15 cellular contexts compared by ENCODE assay signal in the genomic region with DNA sequence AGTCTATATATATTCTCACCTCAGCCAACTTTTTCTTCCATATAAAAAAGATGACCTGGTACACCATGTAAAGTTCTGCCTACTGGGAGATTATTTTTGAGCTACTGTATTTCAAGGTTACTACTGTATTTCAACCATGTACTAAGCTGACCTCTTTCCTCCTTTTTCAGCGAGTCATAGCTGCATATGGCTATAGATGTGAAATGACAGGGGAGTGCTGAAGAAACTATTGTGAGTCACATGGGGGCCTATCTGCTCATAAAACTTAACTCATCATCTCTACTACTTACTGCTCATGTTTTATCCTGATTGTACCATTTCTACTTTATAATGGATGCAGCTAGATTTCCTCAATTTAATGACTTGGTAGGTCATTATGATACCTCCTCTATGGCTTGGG.
DNase-seq lines count a peak whose midpoint lies in the region; ATAC-seq and TF ChIP-seq lines count a peak whose summit lies in the region.
"Had no signal": no experiment of that assay in that cellular context is flagged by ENCODE, and none has a peak within 500 bp of the region (broad histone marks: within the 10 kb centered on the region; RNA-seq: fewer than 3 reads in every experiment).

No MANE protein-coding gene starts in this region.

- no peak overlapping the region for H3K4me2 ChIP-seq in GM23248 (ENCODE audit: unreplicated experiment)

- no peaks in the 10 kb centered on the region for H3K4me1 Mint-ChIP-seq in T-helper 17 cell
- H3K4me1 Mint-ChIP-seq in stimulated activated memory B cell treated with anti-CD40 and anti-IgM and Interleukin-4, amounts not matched to agents 10 μg/mL and 1 μg/mL and 100 μg/mL, for 72 hours = peaks cover 20% of the 10 kb centered on the region

- no peaks in the 10 kb centered on the region for H3K36me3 ChIP-seq in GM23248 (ENCODE audit: low read depth)

- no peaks in the 10 kb centered on the region for H3K9me2 ChIP-seq in GM23248 (ENCODE audit: insufficient read depth)

- H3K36me3 Mint-ChIP-seq in T-helper 17 cell (ENCODE audit: low read depth) = no peaks in the 10 kb centered on the region
- peaks cover 6% of the 10 kb centered on the region for H3K36me3 Mint-ChIP-seq in stimulated activated memory B cell treated with anti-CD40 and anti-IgM and Interleukin-4, amounts not matched to agents 10 μg/mL and 1 μg/mL and 100 μg/mL, for 72 hours

- no peak overlapping the region for H3K27ac Mint-ChIP-seq in T-helper 17 cell
- no peak overlapping the region for H3K27ac Mint-ChIP-seq in stimulated activated memory B cell treated with anti-CD40 and anti-IgM and Interleukin-4, amounts not matched to agents 10 μg/mL and 1 μg/mL and 100 μg/mL, for 72 hours

- H3F3A ChIP-seq in GM23248 (ENCODE audit: insufficient read depth) = peaks cover 11% of the 10 kb centered on the region; the same call in 1 of the 2 replicates

- ATAC-seq in HG02678 (IDR thresholded peaks at IDR 0.05; ENCODE audit: unreplicated experiment) (no peak), T-helper 17 cell (no peak)
- ATAC-seq in stimulated activated memory B cell treated with anti-CD40 and anti-IgM and Interleukin-4, amounts not matched to agents 10 μg/mL and 1 μg/mL and 100 μg/mL, for 72 hours = no peak

- H3K9me3 Mint-ChIP-seq in stimulated activated memory B cell treated with anti-CD40 and anti-IgM and Interleukin-4, amounts not matched to agents 10 μg/mL and 1 μg/mL and 100 μg/mL, for 72 hours = peaks cover 17% of the 10 kb centered on the region

- no peak overlapping the region for H3K27ac ChIP-seq in GM23248
- H3K27ac ChIP-seq: dorsolateral prefrontal cortex had no signal

- WGBS in GM23248 (ENCODE audit: low coverage in 1 of 2, low lambda C conversion rate in 2 of 2, missing lambda C conversion rate in 2 of 2), 2 experiments = 75 to 87% methylated on average over 1 of the region's 1 CpG

- peaks cover under 1% of the 10 kb centered on the region for H3K27me3 Mint-ChIP-seq in T-helper 17 cell
- no peaks in the 10 kb centered on the region for H3K27me3 Mint-ChIP-seq in stimulated activated memory B cell treated with anti-CD40 and anti-IgM and Interleukin-4, amounts not matched to agents 10 μg/mL and 1 μg/mL and 100 μg/mL, for 72 hours

- no peaks in the 10 kb centered on the region for H3K79me2 ChIP-seq in GM23248 (ENCODE audit: insufficient read depth)

- H3K4me3 Mint-ChIP-seq in T-helper 17 cell = no peak overlapping the region
- H3K4me3 Mint-ChIP-seq in stimulated activated memory B cell treated with anti-CD40 and anti-IgM and Interleukin-4, amounts not matched to agents 10 μg/mL and 1 μg/mL and 100 μg/mL, for 72 hours = no peak overlapping the region

- H2AFZ ChIP-seq in GM23248 = no peak overlapping the region

- H3K4me3 ChIP-seq in GM23248 (no peak overlapping the region), foreskin fibroblast (ENCODE audit: low read depth in 1 of 2, low read length in 2 of 2) (no peak overlapping the region)
- H3K4me3 ChIP-seq: dorsolateral prefrontal cortex, lung had no signal

- in situ Hi-C loops in GM23248 (cut with MboI) = no loop called here

- H4K20me1 ChIP-seq in GM23248 (ENCODE audit: insufficient read depth) = no peaks in the 10 kb centered on the region

- H3K9ac ChIP-seq in GM23248 = no peak overlapping the region

- peak; percentile 66 for DNase-seq in EL
- DNase-seq in GM23248 = peak; percentile 76
- DNase-seq in RPMI7951 (ENCODE audit: low read depth) = peak; percentile 31
- DNase-seq in foreskin fibroblast = peak; percentile 82 to 90
- no peak for DNase-seq in T-helper 17 cell
- no peak for DNase-seq in NOMO-1 treated with DMSO at 0.1 percent for 48 hours (lab: John Stamatoyannopoulos, UW; ENCODE audit: unreplicated experiment)
- DNase-seq: activated CD4-positive, alpha-beta T cell treated with anti-CD3 and anti-CD28 coated beads, Interleukin-2, amount 50 U/mL, for 1 hour; C1 segment of cervical spinal cord; dorsolateral prefrontal cortex; GDM1; KBM-7; NCI-H2081 treated with DMSO at 0.1 percent for 48 hours had no signal

- H3K4me1 ChIP-seq in GM23248 (ENCODE audit: insufficient read depth) = 0 out of 2 replicates have a peak, but pooled peaks cover 3% of the 10 kb centered on the region

- no peak for TF ChIP-seq CTCF in foreskin fibroblast (IDR thresholded peaks at IDR 0.05; ENCODE audit: low read depth, low read length)

- H3K9me3 ChIP-seq in GM23248 (ENCODE audit: low read depth) (no peaks in the 10 kb centered on the region), T-helper 17 cell (ENCODE audit: control insufficient read depth, low read length, poor library complexity, severe bottlenecking) (no peaks in the 10 kb centered on the region)

- H3K27me3 ChIP-seq in GM23248 (replicated peaks; ENCODE audit: insufficient read depth) = no peaks in the 10 kb centered on the region
- H3K27me3 ChIP-seq: dorsolateral prefrontal cortex had no signal

Comparison
In these comparisons a context has a peak if more than half of its experiments do, and no peak if none do; other contexts are left out.
1. DNase-seq: peak in EL (single experiment), GM23248 (single experiment), RPMI7951 (single experiment) and foreskin fibroblast (2 of 2); none in T-helper 17 cell (0 of 3) and NOMO-1 treated with DMSO at 0.1 percent for 48 hours (single experiment).